Comparison of ENCODE assay signal across 11 cellular contexts in the genomic region with DNA sequence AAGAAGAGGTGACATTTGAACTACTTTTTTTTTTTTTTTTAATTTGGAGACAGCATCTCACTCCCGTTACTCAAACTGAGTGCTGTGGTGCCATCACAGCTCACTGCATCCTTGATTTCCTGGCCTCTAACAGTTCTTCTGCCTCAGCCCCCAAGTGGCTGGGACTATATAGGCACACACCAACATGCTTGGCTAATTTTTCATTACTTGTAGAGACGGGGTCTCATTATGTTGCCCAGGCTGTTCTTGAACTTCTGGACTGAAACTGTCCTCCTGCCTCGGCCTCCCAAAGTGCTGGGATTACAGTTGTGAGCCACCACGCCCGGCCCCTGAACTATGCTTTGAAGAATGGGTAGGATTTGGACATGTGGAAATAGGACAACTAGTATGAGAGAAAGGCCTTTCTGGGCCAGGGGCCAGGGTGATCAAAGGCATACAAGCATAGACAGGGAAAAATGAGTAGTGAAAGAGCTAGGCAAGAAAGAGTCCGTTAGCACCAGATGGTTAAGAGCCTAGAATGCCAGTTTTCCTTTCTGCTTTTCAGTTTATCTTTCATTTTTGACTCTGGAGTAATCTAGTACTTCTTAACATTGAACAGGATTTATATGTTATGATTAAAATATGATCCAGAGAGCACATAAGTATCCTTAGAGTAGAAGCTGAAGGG. TPM values are rescaled to one million over a fixed set of nuclear protein-coding genes. Genes with fewer than 3 reads are reported as not detected.
DNase-seq lines count a peak whose midpoint lies in the region; ATAC-seq, FAIRE-seq and TF ChIP-seq lines count a peak whose summit lies in the region.
"Had no signal": no experiment of that assay in that cellular context is flagged by ENCODE, and none has a peak within 500 bp of the region (broad histone marks: within the 10 kb centered on the region; RNA-seq: fewer than 3 reads in every experiment).

No MANE protein-coding gene starts in this region.

- TF ChIP-seq CTCF in right atrium auricular region (IDR thresholded peaks at IDR 0.05) (no peak), vagina (IDR thresholded peaks at IDR 0.05) (no peak), chondrocyte (IDR thresholded peaks at IDR 0.05) (no peak)

- no peak overlapping the region for H3K4me3 Mint-ChIP-seq in activated naive CD8-positive, alpha-beta T cell
- H3K4me3 Mint-ChIP-seq in activated naive CD8-positive, alpha-beta T cell treated with anti-CD3 and anti-CD28 coated beads for 36 hours, result no peak overlapping the region
- H3K4me3 Mint-ChIP-seq in T-helper 17 cell, result peak overlapping the region; percentile 50
- H3K4me3 Mint-ChIP-seq in chondrocyte (ENCODE audit: unreplicated experiment), result no peak overlapping the region
- H3K4me3 Mint-ChIP-seq: activated naive CD8-positive, alpha-beta T cell treated with anti-CD3 and anti-CD28 coated beads, Interleukin-2, amount 10 ng/mL, durations not matched to agents 7 days and 5 days had no signal

- no peak for FAIRE-seq in HTR-8/SVneo (lab: Jason Lieb, UNC)

- H3K27ac ChIP-seq in right atrium auricular region (peak overlapping the region; percentile 73 to 97), vagina (peak overlapping the region; percentile 27)

- H3K27me3 Mint-ChIP-seq in activated naive CD8-positive, alpha-beta T cell, result no peaks in the 10 kb centered on the region
- no peaks in the 10 kb centered on the region for H3K27me3 Mint-ChIP-seq in activated naive CD8-positive, alpha-beta T cell treated with anti-CD3 and anti-CD28 coated beads for 36 hours
- H3K27me3 Mint-ChIP-seq in T-helper 17 cell (no peaks in the 10 kb centered on the region), chondrocyte (ENCODE audit: low read depth) (no peaks in the 10 kb centered on the region)
- H3K27me3 Mint-ChIP-seq: activated naive CD8-positive, alpha-beta T cell treated with anti-CD3 and anti-CD28 coated beads, Interleukin-2, amount 10 ng/mL, durations not matched to agents 7 days and 5 days had no signal

- intact Hi-C loops in vagina (cut with DNase I), result no loop called here

- no peak for DNase-seq in activated naive CD8-positive, alpha-beta T cell treated with anti-CD3 and anti-CD28 coated beads for 36 hours
- no peak for DNase-seq in T-helper 17 cell
- no peak for DNase-seq in right atrium auricular region (ENCODE audit: low spot score)
- no peak for DNase-seq in vagina (ENCODE audit: extremely low spot score in 2 of 2)
- no peak for DNase-seq in HTR-8/SVneo (ENCODE audit: insufficient read length, low spot score)
- no peak for DNase-seq in superior temporal gyrus (ENCODE audit: extremely low spot score)
- no peak for DNase-seq in chondrocyte (ENCODE audit: low spot score)
- DNase-seq: activated naive CD8-positive, alpha-beta T cell treated with anti-CD3 and anti-CD28 coated beads, Interleukin-2, amount 10 ng/mL, durations not matched to agents 7 days and 5 days; NCI-H1930; T1000 had no signal

- no peaks in the 10 kb centered on the region for H3K36me3 ChIP-seq in right atrium auricular region
- H3K36me3 ChIP-seq in vagina, result no peaks in the 10 kb centered on the region

- H3K27ac Mint-ChIP-seq in activated naive CD8-positive, alpha-beta T cell, result peak overlapping the region; percentile 31
- no peak overlapping the region for H3K27ac Mint-ChIP-seq in activated naive CD8-positive, alpha-beta T cell treated with anti-CD3 and anti-CD28 coated beads for 36 hours
- H3K27ac Mint-ChIP-seq in T-helper 17 cell, result peak overlapping the region; percentile 72
- H3K27ac Mint-ChIP-seq in chondrocyte (ENCODE audit: unreplicated experiment), result no peak overlapping the region
- H3K27ac Mint-ChIP-seq: activated naive CD8-positive, alpha-beta T cell treated with anti-CD3 and anti-CD28 coated beads, Interleukin-2, amount 10 ng/mL, durations not matched to agents 7 days and 5 days had no signal

- H3K4me3 ChIP-seq in right atrium auricular region, result no peak overlapping the region
- no peak overlapping the region for H3K4me3 ChIP-seq in vagina

- TF ChIP-seq POLR2A in vagina (IDR thresholded peaks at IDR 0.05), result no peak

- no peaks in the 10 kb centered on the region for H3K27me3 ChIP-seq in right atrium auricular region
- H3K27me3 ChIP-seq in vagina, result no peaks in the 10 kb centered on the region

- H3K4me1 ChIP-seq in right atrium auricular region (peaks cover 0 to 33% of the 10 kb centered on the region in 2 donors), vagina (peaks cover 23% of the 10 kb centered on the region)

- H3K9me3 Mint-ChIP-seq in activated naive CD8-positive, alpha-beta T cell (ENCODE audit: low read depth), result no peaks in the 10 kb centered on the region
- H3K9me3 Mint-ChIP-seq in activated naive CD8-positive, alpha-beta T cell treated with anti-CD3 and anti-CD28 coated beads for 36 hours, result no peaks in the 10 kb centered on the region
- H3K9me3 Mint-ChIP-seq in chondrocyte (ENCODE audit: low read depth), result no peaks in the 10 kb centered on the region
- H3K9me3 Mint-ChIP-seq: activated naive CD8-positive, alpha-beta T cell treated with anti-CD3 and anti-CD28 coated beads, Interleukin-2, amount 10 ng/mL, durations not matched to agents 7 days and 5 days had no signal

- peaks cover 41% of the 10 kb centered on the region for H3K4me1 Mint-ChIP-seq in activated naive CD8-positive, alpha-beta T cell (ENCODE audit: low read depth)
- H3K4me1 Mint-ChIP-seq in activated naive CD8-positive, alpha-beta T cell treated with anti-CD3 and anti-CD28 coated beads for 36 hours, result peaks cover 52% of the 10 kb centered on the region
- H3K4me1 Mint-ChIP-seq in T-helper 17 cell (peaks cover 55% of the 10 kb centered on the region), chondrocyte (ENCODE audit: low read depth) (peaks cover 4% of the 10 kb centered on the region)

- H3K9me3 ChIP-seq in T-helper 17 cell (ENCODE audit: control insufficient read depth, low read length, poor library complexity, severe bottlenecking), result no peaks in the 10 kb centered on the region
- no peaks in the 10 kb centered on the region for H3K9me3 ChIP-seq in right atrium auricular region
- no peaks in the 10 kb centered on the region for H3K9me3 ChIP-seq in vagina

- peak; percentile 36 for ATAC-seq in T-helper 17 cell

- peaks cover 6% of the 10 kb centered on the region for H3K36me3 Mint-ChIP-seq in activated naive CD8-positive, alpha-beta T cell
- H3K36me3 Mint-ChIP-seq in activated naive CD8-positive, alpha-beta T cell treated with anti-CD3 and anti-CD28 coated beads for 36 hours, result peaks cover 17% of the 10 kb centered on the region
- no peaks in the 10 kb centered on the region for H3K36me3 Mint-ChIP-seq in T-helper 17 cell (ENCODE audit: low read depth)
- H3K36me3 Mint-ChIP-seq in chondrocyte (ENCODE audit: low read depth), result peaks cover 2% of the 10 kb centered on the region

RNA-seq across cellular contexts. Expression of gene RABGAP1L, which starts 6.3 kb away (rescaled TPM):
- 10 to 100 TPM; 20.2 to 22.6 TPM for total RNA-seq in activated naive CD8-positive, alpha-beta T cell treated with anti-CD3 and anti-CD28 coated beads for 36 hours
- total RNA-seq in T-helper 17 cell (100 to 1,000 TPM; 112 to 120 TPM), right atrium auricular region (100 to 1,000 TPM; 148 to 174 TPM), vagina (40.0 TPM), chondrocyte (27.1 to 31.7 TPM (median 28.3 TPM) in 3 replicates)

Comparison
In these comparisons a context has a peak if more than half of its experiments do, and no peak if none do; other contexts are left out.
1. H3K27ac Mint-ChIP-seq: peak in activated naive CD8-positive, alpha-beta T cell (single experiment) and T-helper 17 cell (single experiment); none in activated naive CD8-positive, alpha-beta T cell treated with anti-CD3 and anti-CD28 coated beads for 36 hours (single experiment) and chondrocyte (single experiment).